In genomic region chr2:233740875-233741274, GRCh38 we compare ENCODE assay signal across 25 cellular contexts. TPM values are rescaled to one million over a fixed set of nuclear protein-coding genes. Genes with fewer than 3 reads are reported as not detected.
"Had no signal": no experiment of that assay in that cellular context is flagged by ENCODE, and none has a peak within 500 bp of the region (broad histone marks: within the 10 kb centered on the region; RNA-seq: fewer than 3 reads in every experiment).

No MANE protein-coding gene starts in this region.

- H3K9me3 Mint-ChIP-seq: IgD-negative memory B cell had no signal

- H3K36me3 Mint-ChIP-seq: IgD-negative memory B cell had no signal

- H3K9ac ChIP-seq: KMS-11, SK-N-SH had no signal

- H3K4me1 Mint-ChIP-seq: IgD-negative memory B cell had no signal

- FAIRE-seq: HTR-8/SVneo, K562 had no signal

- DNase-seq: Kasumi-1, MM.1S, NCI-H1092 treated with DMSO at 0.1 percent for 48 hours, NCI-H1436, NCI-H187, NCI-H2029, NCI-H2081 treated with DMSO at 0.1 percent for 48 hours, NCI-H2171, NCI-H226, NCI-H446, NCI-H510A, NCI-H524 treated with DMSO at 0.1 percent for 48 hours, NCI-H69, NCI-H774, SHP77, SK-N-SH had no signal

- H3K27ac Mint-ChIP-seq: IgD-negative memory B cell had no signal

- H3K4me3 Mint-ChIP-seq: IgD-negative memory B cell had no signal

- H3K27ac ChIP-seq: HL-60, KMS-11, RWPE1 had no signal

- ATAC-seq: K562, Panc1 had no signal

- H3K4me2 ChIP-seq: KMS-11, SK-N-SH had no signal

- H3K4me3 ChIP-seq: K562 had no signal

- H3K9me3 ChIP-seq: SK-N-SH had no signal

RNA-seq across cellular contexts. Expression of gene UGT1A3, which starts 12.0 kb away (rescaled TPM):
- total RNA-seq: K562, M059J, SK-MEL-5 had no signal
- polyA plus RNA-seq: IgD-negative memory B cell, K562, SK-N-SH had no signal

RNA-seq across cellular contexts. Expression of gene UGT1A1, which starts 19.2 kb away (rescaled TPM):
- total RNA-seq: K562, M059J, SK-MEL-5 had no signal
- polyA plus RNA-seq: IgD-negative memory B cell, K562, SK-N-SH had no signal

RNA-seq across cellular contexts. Expression of gene UGT1A4, which starts 22.3 kb away (rescaled TPM):
- total RNA-seq: K562, M059J, SK-MEL-5 had no signal
- polyA plus RNA-seq: IgD-negative memory B cell, K562, SK-N-SH had no signal

RNA-seq across cellular contexts. Expression of gene UGT1A5, which starts 28.2 kb away (rescaled TPM):
- total RNA-seq: K562, M059J, SK-MEL-5 had no signal
- polyA plus RNA-seq: IgD-negative memory B cell, K562, SK-N-SH had no signal

RNA-seq across cellular contexts. Expression of gene MROH2A, which starts 37.3 kb away (rescaled TPM):
- total RNA-seq: K562, M059J had no signal
- polyA plus RNA-seq: IgD-negative memory B cell had no signal
